ENCODE assay signal across 22 cellular contexts in the genomic region with DNA sequence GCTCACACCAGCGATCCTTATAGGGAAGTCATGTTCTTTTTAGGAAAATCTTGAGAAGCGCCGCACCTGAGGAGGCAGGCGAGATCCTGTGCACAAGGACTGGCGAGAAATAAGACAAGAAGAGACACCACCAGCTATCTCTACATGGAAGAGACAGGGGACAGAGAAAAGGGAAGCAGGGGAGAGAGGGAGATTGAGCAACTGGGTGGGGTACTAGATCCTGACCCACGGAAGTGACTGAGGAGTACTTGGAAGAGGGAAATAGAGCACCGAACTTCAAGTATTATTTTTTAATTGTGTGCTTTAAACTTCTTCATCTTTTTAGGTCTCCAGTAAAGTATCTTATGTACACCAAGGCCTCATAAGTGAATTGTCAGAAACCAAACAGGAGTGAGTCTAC.
"Had no signal": no experiment of that assay in that cellular context is flagged by ENCODE, and none has a peak within 500 bp of the region (broad histone marks: within the 10 kb centered on the region; RNA-seq: fewer than 3 reads in every experiment).

No MANE protein-coding gene starts in this region.

- H3K27me3 ChIP-seq: brain microvascular endothelial cell, gastroesophageal sphincter, hepatocyte, testis, vagina had no signal

- H3K4me1 ChIP-seq: testis, vagina had no signal

- H3K9me3 ChIP-seq: gastroesophageal sphincter, testis, vagina had no signal

- H3K4me3 ChIP-seq: coronary artery, gastroesophageal sphincter, hepatocyte, skin epidermis, testis, vagina had no signal

- H3K4me2 ChIP-seq: hepatocyte had no signal

- H3K36me3 ChIP-seq: brain microvascular endothelial cell, gastroesophageal sphincter, vagina had no signal

- H3K27ac ChIP-seq: brain microvascular endothelial cell, coronary artery, gastroesophageal sphincter, hepatocyte, skin epidermis, testis, vagina had no signal

- DNase-seq: activated CD4-positive, alpha-beta T cell treated with anti-CD3 and anti-CD28 coated beads, Interleukin-2, amount 10 ng/mL, durations not matched to agents 7 days and 5 days; activated CD4-positive, CD25-positive, alpha-beta regulatory T cell treated with anti-CD3 and anti-CD28 coated beads, Interleukin-2, amount 50 U/mL, for 72 hours; activated CD8-positive, alpha-beta T cell treated with anti-CD3 and anti-CD28 coated beads for 36 hours; activated gamma-delta T cell treated with Interleukin-2 at 50 U/mL for 16 hours; activated naive CD4-positive, alpha-beta T cell treated with anti-CD3 and anti-CD28 coated beads, Interleukin-2, amount 50 U/mL, for 16 hours; activated T-cell treated with anti-CD3 and anti-CD28 coated beads, Interleukin-2, amount 50 U/mL, for 4 hours; amniotic stem cell; brain microvascular endothelial cell; effector memory CD8-positive, alpha-beta T cell; erythroblast; left colon; stimulated activated CD4-positive, alpha-beta T cell treated with anti-CD3 and anti-CD28 coated beads, Interleukin-12 subunit alpha, Interleukin-12 subunit beta, amount 100 ng/mL, for 4 hours; stimulated activated CD4-positive, alpha-beta T cell treated with anti-CD3 and anti-CD28 coated beads, Interleukin-4, amount 100 ng/mL, for 1 hour; stimulated activated naive CD8-positive, alpha-beta T cell treated with anti-CD3 and anti-CD28 coated beads, Interleukin-15, Interleukin-2, amounts not matched to agents 100 U/mL and 50 U/mL, for 24 hours; testis had no signal

- H2AFZ ChIP-seq: hepatocyte had no signal

- ATAC-seq: activated CD8-positive, alpha-beta T cell treated with anti-CD3 and anti-CD28 coated beads for 36 hours; activated T-cell treated with anti-CD3 and anti-CD28 coated beads, Interleukin-2, amount 50 U/mL, for 4 hours; activated T-helper 17 cell treated with anti-CD3 and anti-CD28 coated beads, Interleukin-2, amount 50 U/mL, for 72 hours; effector memory CD8-positive, alpha-beta T cell; gastroesophageal sphincter; left colon; sciatic nerve; stimulated activated naive CD8-positive, alpha-beta T cell treated with anti-CD3 and anti-CD28 coated beads, Interleukin-15, Interleukin-2, amounts not matched to agents 100 U/mL and 50 U/mL, for 24 hours had no signal

- H3K79me2 ChIP-seq: hepatocyte had no signal
